ENCODE assay signal across 22 cellular contexts in genomic region chr10:13751191-13751764, GRCh38.
"Had no signal": no experiment of that assay in that cellular context is flagged by ENCODE, and none has a peak within 500 bp of the region (broad histone marks: within the 10 kb centered on the region; RNA-seq: fewer than 3 reads in every experiment).

No MANE protein-coding gene starts in this region.

- H3K36me3 Mint-ChIP-seq: activated naive CD8-positive, alpha-beta T cell treated with anti-CD3 and anti-CD28 coated beads, Interleukin-2, amount 10 ng/mL, durations not matched to agents 7 days and 5 days; naive B cell had no signal

- DNase-seq: activated CD4-positive, alpha-beta T cell treated with anti-CD3 and anti-CD28 coated beads, Interleukin-2, amount 10 ng/mL, durations not matched to agents 24 days and 14 days; activated CD8-positive, alpha-beta T cell treated with anti-CD3 and anti-CD28 coated beads, Interleukin-2, amount 10 ng/mL, durations not matched to agents 7 days and 5 days; activated naive CD4-positive, alpha-beta T cell treated with Interleukin-2 at 50 U/mL for 16 hours; activated naive CD8-positive, alpha-beta T cell treated with anti-CD3 and anti-CD28 coated beads, Interleukin-2, amount 10 ng/mL, durations not matched to agents 7 days and 5 days; activated T-cell treated with anti-CD3 and anti-CD28 coated beads, Interleukin-2, amount 50 U/mL, for 24 hours; amygdala; body of pancreas; dermis blood vessel endothelial cell; effector memory CD4-positive, alpha-beta T cell; heart left ventricle; mesenchymal stem cell; mucosa of descending colon; naive B cell; pancreas; stimulated activated CD4-positive, alpha-beta T cell treated with anti-CD3 and anti-CD28 coated beads, Interleukin-4, amount 100 ng/mL, for 1 hour; stomach; testis had no signal

- H3K9me3 Mint-ChIP-seq: activated CD4-positive, alpha-beta T cell treated with anti-CD3 and anti-CD28 coated beads, Interleukin-2, amount 10 ng/mL, durations not matched to agents 24 days and 14 days; activated naive CD8-positive, alpha-beta T cell treated with anti-CD3 and anti-CD28 coated beads, Interleukin-2, amount 10 ng/mL, durations not matched to agents 7 days and 5 days; activated T-cell treated with anti-CD3 and anti-CD28 coated beads, Interleukin-2, amount 50 U/mL, for 24 hours; activated T-helper 2 cell treated with anti-CD3 and anti-CD28 coated beads, Interferon-gamma antibody, Interleukin-2, Interleukin-4, amounts not matched to agents 10 μg/mL and 5 μg/mL and 100 μg/mL, durations not matched to agents 14 hours and 24 hours and 36 hours; naive B cell; type B pancreatic cell had no signal

- H3K27me3 Mint-ChIP-seq: type B pancreatic cell had no signal

- FAIRE-seq: endothelial cell of umbilical vein, pancreas had no signal

- H3K4me1 Mint-ChIP-seq: activated CD4-positive, alpha-beta T cell treated with anti-CD3 and anti-CD28 coated beads, Interleukin-2, amount 10 ng/mL, durations not matched to agents 24 days and 14 days; activated naive CD8-positive, alpha-beta T cell treated with anti-CD3 and anti-CD28 coated beads, Interleukin-2, amount 10 ng/mL, durations not matched to agents 7 days and 5 days; naive B cell had no signal

- H3K4me3 Mint-ChIP-seq: activated CD4-positive, alpha-beta T cell treated with anti-CD3 and anti-CD28 coated beads, Interleukin-2, amount 10 ng/mL, durations not matched to agents 24 days and 14 days; activated CD8-positive, alpha-beta T cell treated with anti-CD3 and anti-CD28 coated beads, Interleukin-2, amount 10 ng/mL, durations not matched to agents 7 days and 5 days; activated naive CD8-positive, alpha-beta T cell treated with anti-CD3 and anti-CD28 coated beads, Interleukin-2, amount 10 ng/mL, durations not matched to agents 7 days and 5 days; activated T-cell treated with anti-CD3 and anti-CD28 coated beads, Interleukin-2, amount 50 U/mL, for 24 hours; naive B cell; type B pancreatic cell had no signal

- ATAC-seq: activated CD8-positive, alpha-beta T cell treated with anti-CD3 and anti-CD28 coated beads, Interleukin-2, amount 10 ng/mL, durations not matched to agents 7 days and 5 days; body of pancreas; gastroesophageal sphincter; heart left ventricle; mucosa of descending colon; pancreas; sciatic nerve had no signal

- H3K27ac Mint-ChIP-seq: activated CD4-positive, alpha-beta T cell treated with anti-CD3 and anti-CD28 coated beads, Interleukin-2, amount 10 ng/mL, durations not matched to agents 24 days and 14 days; activated CD8-positive, alpha-beta T cell treated with anti-CD3 and anti-CD28 coated beads, Interleukin-2, amount 10 ng/mL, durations not matched to agents 7 days and 5 days; activated naive CD8-positive, alpha-beta T cell treated with anti-CD3 and anti-CD28 coated beads, Interleukin-2, amount 10 ng/mL, durations not matched to agents 7 days and 5 days; activated T-cell treated with anti-CD3 and anti-CD28 coated beads, Interleukin-2, amount 50 U/mL, for 24 hours; activated T-helper 2 cell treated with anti-CD3 and anti-CD28 coated beads, Interferon-gamma antibody, Interleukin-2, Interleukin-4, amounts not matched to agents 10 μg/mL and 5 μg/mL and 100 μg/mL, durations not matched to agents 14 hours and 24 hours and 36 hours; naive B cell; type B pancreatic cell had no signal
